Comparison of ENCODE assay signal across 1 cellular context in genomic region chr4:6941796-6942195, GRCh38.
TF ChIP-seq lines count a peak whose summit lies in the region.

No MANE protein-coding gene starts in this region.

TF ChIP-seq in GM23338, 12 proteins besides CTCF, POLR2A, EP300 and RAD21 (continued from another document):
- TF ChIP-seq, protein P1, sequence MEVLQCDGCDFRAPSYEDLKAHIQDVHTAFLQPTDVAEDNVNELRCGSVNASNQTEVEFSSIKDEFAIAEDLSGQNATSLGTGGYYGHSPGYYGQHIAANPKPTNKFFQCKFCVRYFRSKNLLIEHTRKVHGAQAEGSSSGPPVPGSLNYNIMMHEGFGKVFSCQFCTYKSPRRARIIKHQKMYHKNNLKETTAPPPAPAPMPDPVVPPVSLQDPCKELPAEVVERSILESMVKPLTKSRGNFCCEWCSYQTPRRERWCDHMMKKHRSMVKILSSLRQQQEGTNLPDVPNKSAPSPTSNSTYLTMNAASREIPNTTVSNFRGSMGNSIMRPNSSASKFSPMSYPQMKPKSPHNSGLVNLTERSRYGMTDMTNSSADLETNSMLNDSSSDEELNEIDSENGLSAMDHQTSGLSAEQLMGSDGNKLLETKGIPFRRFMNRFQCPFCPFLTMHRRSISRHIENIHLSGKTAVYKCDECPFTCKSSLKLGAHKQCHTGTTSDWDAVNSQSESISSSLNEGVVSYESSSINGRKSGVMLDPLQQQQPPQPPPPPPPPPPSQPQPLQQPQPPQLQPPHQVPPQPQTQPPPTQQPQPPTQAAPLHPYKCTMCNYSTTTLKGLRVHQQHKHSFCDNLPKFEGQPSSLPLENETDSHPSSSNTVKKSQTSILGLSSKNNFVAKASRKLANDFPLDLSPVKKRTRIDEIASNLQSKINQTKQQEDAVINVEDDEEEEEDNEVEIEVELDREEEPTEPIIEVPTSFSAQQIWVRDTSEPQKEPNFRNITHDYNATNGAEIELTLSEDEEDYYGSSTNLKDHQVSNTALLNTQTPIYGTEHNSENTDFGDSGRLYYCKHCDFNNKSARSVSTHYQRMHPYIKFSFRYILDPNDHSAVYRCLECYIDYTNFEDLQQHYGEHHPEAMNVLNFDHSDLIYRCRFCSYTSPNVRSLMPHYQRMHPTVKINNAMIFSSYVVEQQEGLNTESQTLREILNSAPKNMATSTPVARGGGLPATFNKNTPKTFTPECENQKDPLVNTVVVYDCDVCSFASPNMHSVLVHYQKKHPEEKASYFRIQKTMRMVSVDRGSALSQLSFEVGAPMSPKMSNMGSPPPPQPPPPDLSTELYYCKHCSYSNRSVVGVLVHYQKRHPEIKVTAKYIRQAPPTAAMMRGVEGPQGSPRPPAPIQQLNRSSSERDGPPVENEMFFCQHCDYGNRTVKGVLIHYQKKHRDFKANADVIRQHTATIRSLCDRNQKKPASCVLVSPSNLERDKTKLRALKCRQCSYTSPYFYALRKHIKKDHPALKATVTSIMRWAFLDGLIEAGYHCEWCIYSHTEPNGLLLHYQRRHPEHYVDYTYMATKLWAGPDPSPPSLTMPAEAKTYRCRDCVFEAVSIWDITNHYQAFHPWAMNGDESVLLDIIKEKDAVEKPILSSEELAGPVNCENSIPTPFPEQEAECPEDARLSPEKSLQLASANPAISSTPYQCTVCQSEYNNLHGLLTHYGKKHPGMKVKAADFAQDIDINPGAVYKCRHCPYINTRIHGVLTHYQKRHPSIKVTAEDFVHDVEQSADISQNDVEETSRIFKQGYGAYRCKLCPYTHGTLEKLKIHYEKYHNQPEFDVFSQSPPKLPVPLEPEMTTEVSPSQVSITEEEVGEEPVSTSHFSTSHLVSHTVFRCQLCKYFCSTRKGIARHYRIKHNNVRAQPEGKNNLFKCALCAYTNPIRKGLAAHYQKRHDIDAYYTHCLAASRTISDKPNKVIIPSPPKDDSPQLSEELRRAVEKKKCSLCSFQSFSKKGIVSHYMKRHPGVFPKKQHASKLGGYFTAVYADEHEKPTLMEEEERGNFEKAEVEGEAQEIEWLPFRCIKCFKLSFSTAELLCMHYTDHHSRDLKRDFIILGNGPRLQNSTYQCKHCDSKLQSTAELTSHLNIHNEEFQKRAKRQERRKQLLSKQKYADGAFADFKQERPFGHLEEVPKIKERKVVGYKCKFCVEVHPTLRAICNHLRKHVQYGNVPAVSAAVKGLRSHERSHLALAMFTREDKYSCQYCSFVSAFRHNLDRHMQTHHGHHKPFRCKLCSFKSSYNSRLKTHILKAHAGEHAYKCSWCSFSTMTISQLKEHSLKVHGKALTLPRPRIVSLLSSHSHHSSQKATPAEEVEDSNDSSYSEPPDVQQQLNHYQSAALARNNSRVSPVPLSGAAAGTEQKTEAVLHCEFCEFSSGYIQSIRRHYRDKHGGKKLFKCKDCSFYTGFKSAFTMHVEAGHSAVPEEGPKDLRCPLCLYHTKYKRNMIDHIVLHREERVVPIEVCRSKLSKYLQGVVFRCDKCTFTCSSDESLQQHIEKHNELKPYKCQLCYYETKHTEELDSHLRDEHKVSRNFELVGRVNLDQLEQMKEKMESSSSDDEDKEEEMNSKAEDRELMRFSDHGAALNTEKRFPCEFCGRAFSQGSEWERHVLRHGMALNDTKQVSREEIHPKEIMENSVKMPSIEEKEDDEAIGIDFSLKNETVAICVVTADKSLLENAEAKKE (CRISPR knock-in tag; IDR thresholded peaks at IDR 0.05) = no peak
- no peak for TF ChIP-seq NANOG (IDR thresholded peaks at IDR 0.05; ENCODE audit: borderline replicate concordance)
TF ChIP-seq in GM23338: peak in this region for 0.
